ENCODE assay signal across 10 cellular contexts in the genomic region with DNA sequence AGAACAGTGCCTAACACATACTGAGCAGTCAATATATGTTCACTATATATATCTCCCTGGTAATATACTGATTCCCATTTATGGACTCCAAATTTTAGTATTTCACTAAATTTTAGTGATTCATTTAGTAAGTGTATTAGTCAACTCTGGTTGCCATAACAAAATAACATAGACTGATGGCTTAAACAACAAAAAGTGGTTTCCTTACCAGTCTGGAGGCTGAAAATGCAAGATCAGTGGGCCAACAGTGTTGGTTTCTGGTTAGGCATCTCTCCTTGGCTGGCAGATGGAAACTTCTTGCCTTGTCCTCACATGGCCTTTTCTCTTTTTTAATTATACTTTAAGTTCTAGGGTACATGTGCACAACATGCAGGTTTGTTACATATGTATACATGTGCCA. TPM values are rescaled to one million over a fixed set of nuclear protein-coding genes. Genes with fewer than 3 reads are reported as not detected.
"Had no signal": no experiment of that assay in that cellular context is flagged by ENCODE, and none has a peak within 500 bp of the region (broad histone marks: within the 10 kb centered on the region; RNA-seq: fewer than 3 reads in every experiment).

No MANE protein-coding gene starts in this region.

- H3K4me3 ChIP-seq: HAP-1 had no signal

- FAIRE-seq: HepG2 had no signal

- H3K4me1 ChIP-seq: HAP-1 had no signal

- H3K27ac Mint-ChIP-seq: HFFc6 had no signal

- H3K9me3 Mint-ChIP-seq: HFFc6 had no signal

- H3K4me1 Mint-ChIP-seq: IgD-negative memory B cell had no signal

- ATAC-seq: HCT116, HepG2 had no signal

- DNase-seq: GOT3, H7, HFFc6, KBM-7 had no signal

- H3K4me3 Mint-ChIP-seq: HFFc6, IgD-negative memory B cell had no signal

- H3K36me3 ChIP-seq: HAP-1 had no signal

RNA-seq across cellular contexts. Expression of a gene that starts 28.7 kb away (rescaled TPM):
- total RNA-seq: H4, HepG2, HFFc6, HT-29 had no signal
- polyA plus RNA-seq: HepG2, IgD-negative memory B cell had no signal

RNA-seq across cellular contexts. Expression of a gene that starts 51.8 kb away (rescaled TPM):
- total RNA-seq: H4, HepG2, HFFc6, HT-29 had no signal
- polyA plus RNA-seq: HepG2, IgD-negative memory B cell had no signal
